8 cellular contexts compared by ENCODE assay signal in the genomic region with DNA sequence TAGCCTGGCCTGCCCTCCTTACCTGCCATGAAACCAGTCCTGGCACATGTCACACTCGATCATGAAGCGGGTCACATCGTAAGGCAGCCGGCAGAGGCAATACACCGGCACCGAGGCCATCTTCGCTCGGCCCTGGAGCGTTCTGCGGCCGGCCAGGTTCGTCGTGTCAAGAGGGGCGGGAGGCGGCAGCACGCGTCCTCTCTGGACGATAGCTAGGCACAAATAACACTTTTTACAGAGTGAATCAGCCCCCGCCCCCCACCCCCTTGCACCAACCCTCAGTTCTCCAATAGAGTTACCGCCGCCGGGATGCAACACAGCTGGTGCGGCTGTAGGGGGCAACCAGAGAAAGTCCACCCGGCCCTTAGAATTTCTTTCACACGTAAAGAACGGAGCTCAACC. TPM values are rescaled to one million over a fixed set of nuclear protein-coding genes. Genes with fewer than 3 reads are reported as not detected.
A peak's percentile ranks its signal among the peaks of the same experiment; 100 is the strongest.
DNase-seq lines count a peak whose midpoint lies in the region; ATAC-seq and TF ChIP-seq lines count a peak whose summit lies in the region.

No MANE protein-coding gene starts in this region.

- H3K4me1 ChIP-seq in effector memory CD4-positive, alpha-beta T cell (ENCODE audit: control insufficient read depth, insufficient read depth, low read length, poor library complexity, severe bottlenecking), result peaks cover 3% of the 10 kb centered on the region

- H3K36me3 Mint-ChIP-seq in mesothelial cell of epicardium, result peaks cover 2% of the 10 kb centered on the region

- DNase-seq in NOMO-1 (lab: John Stamatoyannopoulos, UW; ENCODE audit: unreplicated experiment in 2 of 2) (peak; percentile 3 to 26), NOMO-1 treated with dmso at 0.1 percent for 144 hours (lab: John Stamatoyannopoulos, UW; ENCODE audit: unreplicated experiment) (no peak), NCI-H345 treated with DMSO at 0.1 percent for 48 hours (lab: John Stamatoyannopoulos, UW; ENCODE audit: unreplicated experiment) (peak; percentile 17), mesothelial cell of epicardium (ENCODE audit: low spot score in 2 of 2, unreplicated experiment in 2 of 2) (no peak)
- DNase-seq in activated CD4-positive, alpha-beta T cell treated with anti-CD3 and anti-CD28 coated beads, Interleukin-2, amount 50 U/mL, for 1 hour, result peak; percentile 30
- DNase-seq in effector memory CD4-positive, alpha-beta T cell, result peak; percentile 8 to 32 (median 21)
- peak in 5 of 6 experiments; percentile 4 to 32 (median 10) for DNase-seq in stimulated activated naive CD4-positive, alpha-beta T cell (lab: John Stamatoyannopoulos, UW)

- peak overlapping the region; percentile 99 for H3K27ac Mint-ChIP-seq in mesothelial cell of epicardium

- no peak for TF ChIP-seq CTCF in mesothelial cell of epicardium (IDR thresholded peaks at IDR 0.05; ENCODE audit: unreplicated experiment)

- ATAC-seq in GM18870 (IDR thresholded peaks at IDR 0.05; ENCODE audit: unreplicated experiment), result no peak

- no peaks in the 10 kb centered on the region for H3K27me3 Mint-ChIP-seq in mesothelial cell of epicardium (ENCODE audit: low read depth)

- peaks cover 15% of the 10 kb centered on the region for H3K4me1 Mint-ChIP-seq in mesothelial cell of epicardium

- H3K9me3 ChIP-seq in effector memory CD4-positive, alpha-beta T cell (ENCODE audit: control insufficient read depth, low read length), result no peaks in the 10 kb centered on the region

- no peaks in the 10 kb centered on the region for H3K36me3 ChIP-seq in effector memory CD4-positive, alpha-beta T cell (ENCODE audit: control insufficient read depth, insufficient read depth, low read length)

- peak overlapping the region; percentile 68 for H3K4me3 ChIP-seq in effector memory CD4-positive, alpha-beta T cell (ENCODE audit: insufficient read depth, low read depth, low read length, poor library complexity, severe bottlenecking)

- H3K9me3 Mint-ChIP-seq in mesothelial cell of epicardium, result peaks cover 3% of the 10 kb centered on the region

- H3K4me3 Mint-ChIP-seq in mesothelial cell of epicardium, result peak overlapping the region; percentile 90

- peak overlapping the region; percentile 87 for H3K27ac ChIP-seq in effector memory CD4-positive, alpha-beta T cell (ENCODE audit: insufficient read depth, low read length, poor library complexity, severe bottlenecking)

- H3K27me3 ChIP-seq in effector memory CD4-positive, alpha-beta T cell (replicated peaks; ENCODE audit: control insufficient read depth, insufficient read depth, low read length, poor library complexity, severe bottlenecking), result no peaks in the 10 kb centered on the region

RNA-seq across cellular contexts. Expression of gene PHF8, which starts 1.7 kb away (rescaled TPM):
- 45.2 to 53.9 TPM (median 52.2 TPM) in 3 replicates for total RNA-seq in mesothelial cell of epicardium

Comparison
In these comparisons a context has a peak if more than half of its experiments do, and no peak if none do; other contexts are left out.
1. DNase-seq: peak in NOMO-1 (2 of 2), NCI-H345 treated with DMSO at 0.1 percent for 48 hours (single experiment), activated CD4-positive, alpha-beta T cell treated with anti-CD3 and anti-CD28 coated beads, Interleukin-2, amount 50 U/mL, for 1 hour (single experiment), effector memory CD4-positive, alpha-beta T cell (3 of 3) and stimulated activated naive CD4-positive, alpha-beta T cell (5 of 6); none in NOMO-1 treated with dmso at 0.1 percent for 144 hours (single experiment) and mesothelial cell of epicardium (0 of 2).